In the genomic region with DNA sequence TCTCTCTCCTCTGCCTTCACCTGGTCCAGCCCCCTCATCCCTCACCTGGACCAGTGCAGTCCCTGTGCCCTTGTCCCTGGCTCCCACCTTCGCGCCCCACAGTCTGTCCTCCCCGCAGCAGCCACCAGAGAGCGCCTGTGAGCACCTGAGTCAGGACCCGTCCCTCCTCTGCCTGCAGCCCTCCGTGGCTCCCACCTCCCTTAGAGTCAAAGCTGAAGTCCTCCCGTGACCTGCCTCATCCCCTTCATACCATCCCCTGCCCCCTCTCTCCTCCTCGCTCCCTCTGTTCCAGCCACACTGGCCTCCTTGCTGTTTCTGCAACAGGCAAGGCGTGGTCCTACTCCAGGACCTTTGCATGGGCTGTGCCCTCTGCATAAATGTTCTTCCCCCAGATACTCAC, we compare ENCODE assay signal across 12 cellular contexts. TPM values are rescaled to one million over a fixed set of nuclear protein-coding genes. Genes with fewer than 3 reads are reported as not detected.
A peak's percentile ranks its signal among the peaks of the same experiment; 100 is the strongest.
DNase-seq lines count a peak whose midpoint lies in the region; TF ChIP-seq lines count a peak whose summit lies in the region.
"Had no signal": no experiment of that assay in that cellular context is flagged by ENCODE, and none has a peak within 500 bp of the region (broad histone marks: within the 10 kb centered on the region; RNA-seq: fewer than 3 reads in every experiment).

No MANE protein-coding gene starts in this region.

- no peaks in the 10 kb centered on the region for H3K27me3 ChIP-seq in GM06990 (replicated peaks; ENCODE audit: control insufficient read depth, insufficient read depth, low read length)
- peaks cover 11% of the 10 kb centered on the region for H3K27me3 ChIP-seq in endodermal cell (ENCODE audit: control insufficient read depth, insufficient read depth, low read length, poor library complexity, severe bottlenecking)

- H3K9me3 Mint-ChIP-seq in endodermal cell: no peaks in the 10 kb centered on the region

- no peak for DNase-seq in GM06990 (ENCODE audit: extremely low read depth, insufficient read length)
- no peak for DNase-seq in OCI-LY7 (ENCODE audit: low spot score)
- DNase-seq in endodermal cell: peak; percentile 83
- no peak for DNase-seq in substantia nigra (lab: John Stamatoyannopoulos, UW)
- no peak for DNase-seq in kidney glomerular epithelial cell (lab: John Stamatoyannopoulos, UW)
- no peak for DNase-seq in LoVo (ENCODE audit: low spot score)
- no peak for DNase-seq in amygdala (lab: John Stamatoyannopoulos, UW)
- DNase-seq: activated effector memory CD4-positive, alpha-beta T cell treated with Interleukin-2 at 50 U/mL for 16 hours; GM23248; NCI-H1417 treated with DMSO at 0.1 percent for 48 hours had no signal

- H3K9me3 ChIP-seq in OCI-LY7 (ENCODE audit: low read length) (no peaks in the 10 kb centered on the region), endodermal cell (ENCODE audit: control insufficient read depth, low read length) (no peaks in the 10 kb centered on the region)

- CTCF ChIA-PET in OCI-LY7 (lab: Charles Lee; ENCODE audit: unreplicated experiment): no interaction called here

- no peak overlapping the region for H3K27ac Mint-ChIP-seq in endodermal cell

- no peaks in the 10 kb centered on the region for H4K20me1 ChIP-seq in OCI-LY7 (ENCODE audit: insufficient read depth, low read length)

- no peaks in the 10 kb centered on the region for H3K36me3 ChIP-seq in GM06990 (ENCODE audit: control insufficient read depth, insufficient read depth, low read length)
- H3K36me3 ChIP-seq in OCI-LY7 (ENCODE audit: insufficient read depth, low read length): no peaks in the 10 kb centered on the region
- no peaks in the 10 kb centered on the region for H3K36me3 ChIP-seq in endodermal cell (ENCODE audit: control insufficient read depth, insufficient read depth, low read length)

- 48 to 58% methylated on average over 6 to 9 of the region's 9 CpGs for WGBS in endodermal cell (ENCODE audit: insufficient coverage in 1 of 2, insufficient read length in 1 of 2), 2 experiments

- intact Hi-C loops in OCI-LY7 (cut with micrococcal nuclease; ENCODE audit: unreplicated experiment): no loop called here

- H3K36me3 Mint-ChIP-seq in endodermal cell (ENCODE audit: low read depth): no peaks in the 10 kb centered on the region

- H3K4me3 Mint-ChIP-seq in endodermal cell: no peak overlapping the region

- H3K9me2 ChIP-seq in OCI-LY7 (ENCODE audit: insufficient read depth, low read length): no peaks in the 10 kb centered on the region

- POLR2A ChIA-PET in OCI-LY7 (lab: Charles Lee): no interaction called here

- no peak overlapping the region for H3K27ac ChIP-seq in 22Rv1
- H3K27ac ChIP-seq in OCI-LY7 (ENCODE audit: low read depth, low read length, poor library complexity, severe bottlenecking): no peak overlapping the region
- no peak overlapping the region for H3K27ac ChIP-seq in endodermal cell (ENCODE audit: low read depth, low read length)
- H3K27ac ChIP-seq in substantia nigra (ENCODE audit: low read depth, low read length, poor library complexity, severe bottlenecking): no peak overlapping the region
- H3K27ac ChIP-seq: GM23248 had no signal

- no peak overlapping the region for H3K4me3 ChIP-seq in GM06990 (replicated peaks; ENCODE audit: low read depth, low read length)
- H3K4me3 ChIP-seq in OCI-LY7 (ENCODE audit: low read depth, low read length, poor library complexity, severe bottlenecking): no peak overlapping the region
- no peak overlapping the region for H3K4me3 ChIP-seq in endodermal cell (ENCODE audit: low read length)
- H3K4me3 ChIP-seq: GM23248 had no signal

- H3K9ac ChIP-seq in endodermal cell (ENCODE audit: extremely low read depth, low read length, poor library complexity, severe bottlenecking): no peak overlapping the region
- H3K9ac ChIP-seq: GM23248 had no signal

- H3K4me1 ChIP-seq in OCI-LY7 (ENCODE audit: insufficient read depth, low read length, poor library complexity, severe bottlenecking) (no peaks in the 10 kb centered on the region), endodermal cell (ENCODE audit: control insufficient read depth, insufficient read depth, low read length) (no peaks in the 10 kb centered on the region)

- H3K79me2 ChIP-seq in OCI-LY7 (ENCODE audit: insufficient read depth, low read depth, low read length): no peaks in the 10 kb centered on the region

- no peak overlapping the region for H2AFZ ChIP-seq in OCI-LY7 (ENCODE audit: low read length)
- H2AFZ ChIP-seq: GM23248 had no signal

- peaks cover 7% of the 10 kb centered on the region for H3K27me3 Mint-ChIP-seq in endodermal cell (ENCODE audit: insufficient read depth)

- no peak overlapping the region for H3K4me2 ChIP-seq in OCI-LY7 (ENCODE audit: low read length)

- TF ChIP-seq CTCF in 22Rv1 (IDR thresholded peaks at IDR 0.05) (peak; percentile 69), GM06990 (IDR thresholded peaks at IDR 0.05; ENCODE audit: insufficient read depth, low read length, poor library complexity, severe bottlenecking) (peak; percentile 41), OCI-LY7 (conservative IDR thresholded peaks at IDR 0.05; ENCODE audit: low read length) (peak; percentile 66), endodermal cell (conservative IDR thresholded peaks at IDR 0.05) (peak; percentile 68)

- H3K4me1 Mint-ChIP-seq in endodermal cell: no peaks in the 10 kb centered on the region

- no TSS peak for BruUV-seq in OCI-LY7 (replicated peaks; lab: Mats Ljungman, UMichigan)

RNA-seq across cellular contexts. Expression of a gene that starts 10.3 kb away (rescaled TPM):
- 0.13 TPM in 1 of 2 replicates, not detected in the other for total RNA-seq in OCI-LY7 (2014; rRNA removed; shearing (Covaris generic))
- not detected in 2 replicates for total RNA-seq in OCI-LY7 (2022)
- 1 to 10 TPM; 2.6 to 3.5 TPM for total RNA-seq in endodermal cell
- polyA plus RNA-seq in endodermal cell (2013, experiment 1 of 2): 9.2 TPM
- 7.4 TPM for polyA plus RNA-seq in endodermal cell (2013, experiment 2 of 2)
- total RNA-seq: subcutaneous adipose tissue had no signal
- polyA plus RNA-seq: GM23248 had no signal

RNA-seq across cellular contexts. Expression of a gene that starts 49.1 kb away (rescaled TPM):
- 33.2 and 49.2 TPM in 2 replicates for total RNA-seq in OCI-LY7 (2014; rRNA removed; shearing (Covaris generic))
- 52.7 and 61.9 TPM in 2 replicates for total RNA-seq in OCI-LY7 (2022)
- total RNA-seq in endodermal cell: 10 to 100 TPM; 80.6 to 91.2 TPM
- polyA plus RNA-seq in endodermal cell (2013, experiment 1 of 2): 44.2 TPM
- polyA plus RNA-seq in endodermal cell (2013, experiment 2 of 2): 49.4 TPM

RNA-seq across cellular contexts. Expression of a gene that starts 56.2 kb away (rescaled TPM):
- 25.9 and 34.1 TPM in 2 replicates for total RNA-seq in OCI-LY7 (2014; rRNA removed; shearing (Covaris generic))
- 25.8 and 26.5 TPM in 2 replicates for total RNA-seq in OCI-LY7 (2022)
- total RNA-seq in endodermal cell: not detected
- polyA plus RNA-seq in endodermal cell (2013, experiment 1 of 2): not detected
- not detected for polyA plus RNA-seq in endodermal cell (2013, experiment 2 of 2)
- total RNA-seq: GM23248 had no signal
- polyA plus RNA-seq: GM23248 had no signal

Comparison
In these comparisons a context has a peak if more than half of its experiments do, and no peak if none do; other contexts are left out.
1. RNA of a gene that starts 56.2 kb away (total RNA-seq): 25.8 to 34.1 TPM in OCI-LY7; not detected in endodermal cell; every median in the first group is over 10 times any median in the second.
2. Peak in every context shown above with its lines, with median percentiles within 50 percentile points of each other: CTCF ChIP-seq.